In genomic region chr3:157201648-157202278, GRCh38 we compare ENCODE assay signal across 8 cellular contexts. TPM values are rescaled to one million over a fixed set of nuclear protein-coding genes. Genes with fewer than 3 reads are reported as not detected.
DNase-seq lines count a peak whose midpoint lies in the region; ATAC-seq, FAIRE-seq and TF ChIP-seq lines count a peak whose summit lies in the region.

No MANE protein-coding gene starts in this region.

- FAIRE-seq in bronchial epithelial cell (lab: Jason Lieb, UNC): no peak

- H3K27me3 ChIP-seq in AG04450 (ENCODE audit: control insufficient read depth, insufficient read depth, low read length) (no peaks in the 10 kb centered on the region), bronchial epithelial cell (ENCODE audit: control insufficient read depth, insufficient read depth, low read length) (no peaks in the 10 kb centered on the region), left lung (no peaks in the 10 kb centered on the region)

- peak; percentile 50 for TF ChIP-seq CTCF in AG04450 (IDR thresholded peaks at IDR 0.05; ENCODE audit: low read depth, low read length)
- peak; percentile 51 for TF ChIP-seq CTCF in bronchial epithelial cell (IDR thresholded peaks at IDR 0.05; ENCODE audit: insufficient read depth, low read length, severe bottlenecking)
- peak; percentile 41 to 57 for TF ChIP-seq CTCF in left lung (IDR thresholded peaks at IDR 0.05)

- no peak overlapping the region for H3K4me3 ChIP-seq in AG04450 (ENCODE audit: low read depth, low read length)
- H3K4me3 ChIP-seq in bronchial epithelial cell (ENCODE audit: low read depth, low read length): no peak overlapping the region
- no peak overlapping the region for H3K4me3 ChIP-seq in left lung

- intact Hi-C loops in left lung (cut with DNase I): loop anchor here in 1 of 2 donors (10.0 kb wide), 1 partner anchor 293 kb away; no protein-coding TSS in a partner anchor

- no peak for DNase-seq in AG04450 (ENCODE audit: low read depth, low spot score)
- peak; percentile 60 to 83 for DNase-seq in NCI-H524 (lab: John Stamatoyannopoulos, UW)
- peak; percentile 61 for DNase-seq in bronchial epithelial cell (ENCODE audit: low read depth)
- no peak for DNase-seq in left lung
- no peak for DNase-seq in stimulated activated CD4-positive, alpha-beta T cell treated with anti-CD3 and anti-CD28 coated beads, Interleukin-1b, Interleukin-23, amount 100 ng/mL, for 48 hours
- no peak for DNase-seq in T1000 (lab: John Stamatoyannopoulos, UW)

- peaks cover 5% of the 10 kb centered on the region in 2 donors for H3K4me1 ChIP-seq in left lung

- CTCF ChIA-PET in AG04450 (lab: Charles Lee): interaction anchor here (0.6 to 6.0 kb wide), 30 partner anchors 8 to 1207 kb away, joined by 3 to 60 read pairs (median 5); partner anchors contain the start of genes CCNL1 and PTX3

- H3K27ac ChIP-seq in AG04450 (ENCODE audit: low read depth, low read length) (no peak overlapping the region), left lung (no peak overlapping the region)

- POLR2A ChIA-PET in AG04450 (lab: Yijun Ruan, JAX): interaction anchor here (0.8 to 1.0 kb wide), 2 partner anchors 39 to 42 kb away, joined by 3 to 6 read pairs; partner anchors contain the start of gene CCNL1

- H3K36me3 ChIP-seq in bronchial epithelial cell (ENCODE audit: control insufficient read depth, insufficient read depth, low read length) (no peaks in the 10 kb centered on the region), left lung (no peaks in the 10 kb centered on the region)

- H3K9me3 ChIP-seq in AG04450 (ENCODE audit: control insufficient read depth, insufficient read depth, low read length): no peaks in the 10 kb centered on the region
- no peaks in the 10 kb centered on the region for H3K9me3 ChIP-seq in left lung

- peak; percentile 82 for ATAC-seq in GM18511 (IDR thresholded peaks at IDR 0.05; ENCODE audit: unreplicated experiment)
- ATAC-seq in HG03159 (IDR thresholded peaks at IDR 0.05; ENCODE audit: unreplicated experiment): peak; percentile 72
- peak; percentile 79 for ATAC-seq in left lung

RNA-seq across cellular contexts. Expression of gene CCNL1, which starts 41.8 kb away (rescaled TPM):
- 113 and 145 TPM in 2 replicates for polyA plus RNA-seq in AG04450 (2011; rRNA removed)
- 131 and 132 TPM in 2 replicates for polyA minus RNA-seq in AG04450 (2011; rRNA and poly(A)+ RNA removed)
- total RNA-seq in bronchial epithelial cell: 107 and 150 TPM in 2 replicates
- 100 to 1,000 TPM in 1 of 2 donors, 10 to 100 TPM in 1; 82.6 to 119 TPM for total RNA-seq in left lung

Comparison
In these comparisons a context has a peak if more than half of its experiments do, and no peak if none do; other contexts are left out.
1. DNase-seq: peak in NCI-H524 (2 of 2) and bronchial epithelial cell (single experiment); none in AG04450 (single experiment), left lung (0 of 2), stimulated activated CD4-positive, alpha-beta T cell treated with anti-CD3 and anti-CD28 coated beads, Interleukin-1b, Interleukin-23, amount 100 ng/mL, for 48 hours (single experiment) and T1000 (single experiment).
2. Peak in every context shown above with its lines, with median percentiles within 50 percentile points of each other: CTCF ChIP-seq and ATAC-seq.